In genomic region chr12:12717586-12718381, GRCh38 we compare ENCODE assay signal across 1 cellular context.
TF ChIP-seq lines count a peak whose summit lies in the region.

No MANE protein-coding gene starts in this region.

TF ChIP-seq in HepG2, 621 proteins besides CTCF, POLR2A, EP300 and RAD21 (continued from another document):
- TF ChIP-seq BCL3 (CRISPR knock-in tag; IDR thresholded peaks at IDR 0.05) (no peak), WIZ (CRISPR knock-in tag; IDR thresholded peaks at IDR 0.05) (no peak), CAMTA2 (CRISPR knock-in tag; IDR thresholded peaks at IDR 0.05; ENCODE audit: borderline replicate concordance) (no peak), PTBP1 (IDR thresholded peaks at IDR 0.05; ENCODE audit: low read depth, low read length, poor library complexity, severe bottlenecking) (peak; percentile 36), ONECUT2 (CRISPR knock-in tag; IDR thresholded peaks at IDR 0.05) (no peak), FOXJ3 (CRISPR knock-in tag; IDR thresholded peaks at IDR 0.05; ENCODE audit: borderline replicate concordance) (no peak), NFIC (IDR thresholded peaks at IDR 0.05; ENCODE audit: low read length) (no peak), ZNF772 (CRISPR knock-in tag; IDR thresholded peaks at IDR 0.05) (peak; percentile 10; the same call in 1 of the 2 replicates), MTERF4 (CRISPR knock-in tag; IDR thresholded peaks at IDR 0.05) (no peak), FUBP1 (CRISPR knock-in tag; IDR thresholded peaks at IDR 0.05; ENCODE audit: borderline replicate concordance) (no peak), TGIF2 (CRISPR knock-in tag; IDR thresholded peaks at IDR 0.05) (no peak), MED13 (CRISPR knock-in tag; IDR thresholded peaks at IDR 0.05) (no peak), RBM22 (optimal IDR thresholded peaks at IDR 0.05; ENCODE audit: low read length) (no peak), ERF (CRISPR knock-in tag; IDR thresholded peaks at IDR 0.05) (no peak), ZNF883 (CRISPR knock-in tag; IDR thresholded peaks at IDR 0.05; ENCODE audit: not compliant biosample characterization) (no peak), SMYD3 (CRISPR knock-in tag; IDR thresholded peaks at IDR 0.05) (no peak), HDAC2 (CRISPR knock-in tag; IDR thresholded peaks at IDR 0.05) (no peak), ZNF605 (CRISPR knock-in tag; IDR thresholded peaks at IDR 0.05) (no peak), SMAD9 (CRISPR knock-in tag; IDR thresholded peaks at IDR 0.05) (no peak), ZSCAN20 (CRISPR knock-in tag; IDR thresholded peaks at IDR 0.05; ENCODE audit: borderline replicate concordance) (no peak), TAF15 (IDR thresholded peaks at IDR 0.05; ENCODE audit: low read depth, low read length, poor library complexity, severe bottlenecking) (peak; percentile 27), SP140L (CRISPR knock-in tag; IDR thresholded peaks at IDR 0.05; ENCODE audit: borderline replicate concordance) (no peak), DMAP1 (CRISPR knock-in tag; IDR thresholded peaks at IDR 0.05) (no peak; the same call in 1 of the 2 replicates), HDAC1 (CRISPR knock-in tag; IDR thresholded peaks at IDR 0.05) (no peak; the same call in none of the 2 replicates), AFF4 (CRISPR knock-in tag; IDR thresholded peaks at IDR 0.05) (peak; percentile 92; the same call in 1 of the 2 replicates), EED (CRISPR knock-in tag; IDR thresholded peaks at IDR 0.05) (no peak), REL (CRISPR knock-in tag; conservative IDR thresholded peaks at IDR 0.05) (peak; percentile 67; the same call in 1 of the 2 replicates), NR3C1 (CRISPR knock-in tag; IDR thresholded peaks at IDR 0.05) (no peak), ZNF34 (CRISPR knock-in tag; IDR thresholded peaks at IDR 0.05; ENCODE audit: borderline replicate concordance) (no peak), MAFF (IDR thresholded peaks at IDR 0.05; ENCODE audit: low read depth, low read length) (no peak), HDAC6 (IDR thresholded peaks at IDR 0.05; ENCODE audit: low read depth, low read length) (peak; percentile 51; the same call in 1 of the 2 replicates), ZNF776 (CRISPR knock-in tag; IDR thresholded peaks at IDR 0.05) (no peak), ZSCAN21 (CRISPR knock-in tag; IDR thresholded peaks at IDR 0.05; ENCODE audit: borderline replicate concordance) (no peak)
